Comparison of ENCODE assay signal across 9 cellular contexts in the genomic region with DNA sequence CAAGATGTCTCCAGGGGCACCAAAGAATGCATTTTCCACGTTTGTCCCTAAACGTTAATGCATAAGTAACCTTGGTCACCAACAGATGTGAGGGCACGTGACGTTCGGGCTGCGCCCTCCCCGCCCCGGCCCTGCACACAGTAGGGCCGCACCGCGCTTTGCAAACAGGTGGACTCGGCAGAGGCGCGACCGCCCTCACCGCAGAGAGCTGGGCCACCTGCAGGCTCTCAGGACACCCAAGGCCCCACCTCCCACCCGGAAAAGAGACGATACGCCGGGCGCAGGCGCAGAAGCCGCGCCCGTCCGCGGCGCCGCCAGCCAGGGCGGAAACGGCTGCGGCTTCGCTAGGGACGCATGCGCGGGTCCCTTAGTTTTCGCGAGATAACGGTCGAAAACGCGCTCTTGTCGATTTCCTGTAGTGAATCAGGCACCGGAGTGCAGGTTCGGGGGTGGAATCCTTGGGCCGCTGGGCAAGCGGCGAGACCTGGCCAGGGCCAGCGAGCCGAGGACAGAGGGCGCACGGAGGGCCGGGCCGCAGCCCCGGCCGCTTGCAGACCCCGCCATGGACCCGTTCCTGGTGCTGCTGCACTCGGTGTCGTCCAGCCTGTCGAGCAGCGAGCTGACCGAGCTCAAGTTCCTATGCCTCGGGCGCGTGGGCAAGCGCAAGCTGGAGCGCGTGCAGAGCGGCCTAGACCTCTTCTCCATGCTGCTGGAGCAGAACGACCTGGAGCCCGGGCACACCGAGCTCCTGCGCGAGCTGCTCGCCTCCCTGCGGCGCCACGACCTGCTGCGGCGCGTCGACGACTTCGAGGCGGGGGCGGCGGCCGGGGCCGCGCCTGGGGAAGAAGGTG. TPM values are rescaled to one million over a fixed set of nuclear protein-coding genes. Genes with fewer than 3 reads are reported as not detected.
DNase-seq lines count a peak whose midpoint lies in the region; ATAC-seq, FAIRE-seq and TF ChIP-seq lines count a peak whose summit lies in the region.
"Had no signal": no experiment of that assay in that cellular context is flagged by ENCODE, and none has a peak within 500 bp of the region (broad histone marks: within the 10 kb centered on the region; RNA-seq: fewer than 3 reads in every experiment).

A gene with protein sequence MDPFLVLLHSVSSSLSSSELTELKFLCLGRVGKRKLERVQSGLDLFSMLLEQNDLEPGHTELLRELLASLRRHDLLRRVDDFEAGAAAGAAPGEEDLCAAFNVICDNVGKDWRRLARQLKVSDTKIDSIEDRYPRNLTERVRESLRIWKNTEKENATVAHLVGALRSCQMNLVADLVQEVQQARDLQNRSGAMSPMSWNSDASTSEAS (plus strand): TSS at position 399 of the 851 bp plus-strand sequence. CDS start 164 bp downstream, at position 563.

- H3K36me3 ChIP-seq in small intestine (ENCODE audit: control insufficient read depth in 2 of 2, insufficient read depth in 2 of 2, low read length in 2 of 2), result peaks cover 6% of the 10 kb centered on the region in 2 donors

- peak; percentile 63 for ATAC-seq in HG03039 (IDR thresholded peaks at IDR 0.05; ENCODE audit: unreplicated experiment)

- WGBS in small intestine, 3 donors, result 0 to 1% (median 0%) methylated on average over 88 to 91 of the region's 91 CpGs

- H3K27me3 ChIP-seq in small intestine (ENCODE audit: control insufficient read depth in 2 of 2, insufficient read depth in 2 of 2, low read length in 2 of 2), result no peaks in the 10 kb centered on the region

- no peak for FAIRE-seq in small intestine (lab: Jason Lieb, UNC)
- FAIRE-seq: G401.6 had no signal

- TF ChIP-seq CTCF in VCaP (conservative IDR thresholded peaks at IDR 0.05), result no peak

- H3K4me3 ChIP-seq in small intestine (ENCODE audit: low read depth in 1 of 2, low read length in 2 of 2), result peak within 1 kb of the TSS; percentile 81 to 93

- in situ Hi-C loops in T47D (cut with HindIII; ENCODE audit: low pct_unique_long_range_greater_than_20kb, low sequenced_read_pairs), result no loop called here

- H3K27ac ChIP-seq in VCaP, result peak within 1 kb of the TSS; percentile 94
- H3K27ac ChIP-seq in small intestine (ENCODE audit: low read depth in 1 of 2, low read length in 1 of 2), result peak within 1 kb of the TSS; percentile 91 to 94

- peaks cover 5 to 8% of the 10 kb centered on the region in 2 donors for H3K4me1 ChIP-seq in small intestine (ENCODE audit: control insufficient read depth in 2 of 2, insufficient read depth in 1 of 2, low read depth in 1 of 2, low read length in 1 of 2)

- peak; percentile 85 for DNase-seq in SIG-M5 treated with dmso at 0.1 percent for 504 hours (lab: John Stamatoyannopoulos, UW; ENCODE audit: unreplicated experiment)
- no peak for DNase-seq in SIG-M5 (lab: John Stamatoyannopoulos, UW)
- peak; percentile 77 for DNase-seq in NCI-H2171 treated with DMSO at 0.1 percent for 48 hours (lab: John Stamatoyannopoulos, UW)
- peak; percentile 88 to 97 for DNase-seq in T47D (ENCODE audit: low read depth in 1 of 2, low spot score in 1 of 2)
- peak; percentile 93 for DNase-seq in iPS-NIHi11 (ENCODE audit: low spot score)
- DNase-seq in small intestine, result peak; percentile 96

- no peaks in the 10 kb centered on the region for H3K9me3 ChIP-seq in small intestine (ENCODE audit: control insufficient read depth, low read depth)

RNA-seq across cellular contexts. Expression of the gene that starts here (rescaled TPM):
- 10 to 100 TPM; 29.5 to 32.7 (median 30.6) TPM for polyA plus RNA-seq in small intestine
